ENCODE assay signal across 23 cellular contexts in the genomic region with DNA sequence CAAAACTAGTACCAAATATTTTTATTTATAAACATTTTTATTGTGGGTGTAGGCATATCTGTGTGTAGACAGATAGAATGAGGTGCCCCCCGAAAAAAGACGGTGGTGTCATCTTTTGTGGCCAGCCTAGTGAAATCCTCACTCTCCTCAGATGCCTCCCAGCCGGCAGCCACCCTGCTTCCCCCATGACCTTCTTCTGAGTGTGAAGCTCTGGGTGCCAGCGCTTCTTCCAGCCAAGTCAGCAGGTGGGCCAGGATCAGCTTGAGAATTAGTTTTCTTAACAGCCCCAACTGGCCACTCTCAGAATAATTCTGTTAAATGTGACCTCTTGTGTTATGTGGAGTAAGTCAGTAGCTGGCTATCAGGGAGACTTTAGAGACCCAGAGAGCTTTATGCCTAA.
A peak's percentile ranks its signal among the peaks of the same experiment; 100 is the strongest.
DNase-seq lines count a peak whose midpoint lies in the region; ATAC-seq and TF ChIP-seq lines count a peak whose summit lies in the region.
"Had no signal": no experiment of that assay in that cellular context is flagged by ENCODE, and none has a peak within 500 bp of the region (broad histone marks: within the 10 kb centered on the region; RNA-seq: fewer than 3 reads in every experiment).

No MANE protein-coding gene starts in this region.

- TF ChIP-seq CTCF in WERI-Rb-1 (IDR thresholded peaks at IDR 0.05; ENCODE audit: low read depth, low read length) = no peak
- TF ChIP-seq CTCF in osteocyte (IDR thresholded peaks at IDR 0.05) = no peak

- intact Hi-C loops in left cardiac atrium (cut with DNase I) = loop anchor here in 1 of 2 donors (10.0 kb wide), 1 partner anchor 232 kb away; a partner anchor contains a TSS

- no peak overlapping the region for H2AFZ ChIP-seq in GM23248

- H3K27ac Mint-ChIP-seq in osteocyte (ENCODE audit: unreplicated experiment) = peak overlapping the region; percentile 55
- H3K27ac Mint-ChIP-seq: activated T-helper 17 cell treated with anti-CD3 and anti-CD28 coated beads, Interleukin-2, amount 50 U/mL, for 72 hours; CD8-positive, alpha-beta T cell; T-helper 17 cell had no signal

- peaks cover 51% of the 10 kb centered on the region for H3K4me1 Mint-ChIP-seq in osteocyte (ENCODE audit: unreplicated experiment)
- H3K4me1 Mint-ChIP-seq: activated T-helper 17 cell treated with anti-CD3 and anti-CD28 coated beads, Interleukin-2, amount 50 U/mL, for 72 hours; central memory CD8-positive, alpha-beta T cell had no signal

- no peaks in the 10 kb centered on the region for H3K9me2 ChIP-seq in GM23248 (ENCODE audit: insufficient read depth)

- no peak overlapping the region for H3K4me3 Mint-ChIP-seq in osteocyte (ENCODE audit: unreplicated experiment)
- H3K4me3 Mint-ChIP-seq: activated T-helper 17 cell treated with anti-CD3 and anti-CD28 coated beads, Interleukin-2, amount 50 U/mL, for 72 hours; CD8-positive, alpha-beta T cell; central memory CD8-positive, alpha-beta T cell; T-helper 17 cell had no signal

- H3K4me2 ChIP-seq in GM23248 (ENCODE audit: unreplicated experiment) = no peak overlapping the region

- H3K79me2 ChIP-seq in GM23248 (ENCODE audit: insufficient read depth) = no peaks in the 10 kb centered on the region

- H3K9ac ChIP-seq in stomach smooth muscle (ENCODE audit: low read length in 2 of 2) = no peak overlapping the region
- H3K9ac ChIP-seq in GM23248 = no peak overlapping the region

- H3K27ac ChIP-seq in WERI-Rb-1 = no peak overlapping the region
- peak overlapping the region; percentile 79 for H3K27ac ChIP-seq in stomach smooth muscle (ENCODE audit: low read length)
- H3K27ac ChIP-seq in GM23248 = no peak overlapping the region
- H3K27ac ChIP-seq: left lung, neutrophil, SK-N-MC had no signal

- no peaks in the 10 kb centered on the region for H3K36me3 ChIP-seq in WERI-Rb-1
- H3K36me3 ChIP-seq in stomach smooth muscle (ENCODE audit: control insufficient read depth in 2 of 2, insufficient read depth in 2 of 2, low read length in 2 of 2) = no peaks in the 10 kb centered on the region
- H3K36me3 ChIP-seq in GM23248 (ENCODE audit: low read depth) = no peaks in the 10 kb centered on the region
- H3K36me3 ChIP-seq: left lung, neutrophil had no signal

- peaks cover 22% of the 10 kb centered on the region for H3K4me1 ChIP-seq in stomach smooth muscle (ENCODE audit: control insufficient read depth, insufficient read depth, low read length)
- H3K4me1 ChIP-seq in GM23248 (ENCODE audit: insufficient read depth) = peaks cover 36% of the 10 kb centered on the region

- H3K9me3 ChIP-seq in WERI-Rb-1 (ENCODE audit: severe bottlenecking) = no peaks in the 10 kb centered on the region
- H3K9me3 ChIP-seq in stomach smooth muscle (ENCODE audit: control insufficient read depth in 2 of 2, low read length in 2 of 2) = no peaks in the 10 kb centered on the region
- H3K9me3 ChIP-seq in GM23248 (ENCODE audit: low read depth) = no peaks in the 10 kb centered on the region
- H3K9me3 ChIP-seq: left lung, neutrophil, testis had no signal

- peaks cover 18% of the 10 kb centered on the region; the same call in 1 of the 2 replicates for H3F3A ChIP-seq in GM23248 (ENCODE audit: insufficient read depth)

- DNase-seq in WERI-Rb-1 (peak; percentile 78), left cardiac atrium (peak; percentile 29), osteocyte (ENCODE audit: extremely low spot score, unreplicated experiment) (no peak), NCI-H128 (lab: John Stamatoyannopoulos, UW; ENCODE audit: unreplicated experiment) (no peak), GM23248 (no peak), D341Med (ENCODE audit: low spot score) (no peak)
- DNase-seq: activated CD4-positive, alpha-beta T cell treated with anti-CD3 and anti-CD28 coated beads, Interleukin-2, amount 50 U/mL, for 1 hour; aorta; CD8-positive, alpha-beta T cell; DMS79 treated with DMSO at 0.1 percent for 48 hours; dorsolateral prefrontal cortex; left lung; NCI-H1436 treated with DMSO at 0.1 percent for 48 hours; NCI-H2171 treated with DMSO at 0.1 percent for 48 hours; NCI-H524 treated with DMSO at 0.1 percent for 48 hours; T-helper 17 cell; testis had no signal

- no peak overlapping the region for H3K4me3 ChIP-seq in WERI-Rb-1 (ENCODE audit: low read depth, low read length)
- no peak overlapping the region for H3K4me3 ChIP-seq in stomach smooth muscle (ENCODE audit: low read length in 2 of 2)
- no peak overlapping the region for H3K4me3 ChIP-seq in GM23248
- H3K4me3 ChIP-seq: dorsolateral prefrontal cortex, left lung, SK-N-MC, testis had no signal

- ATAC-seq in left cardiac atrium = no peak
- ATAC-seq: activated naive CD4-positive, alpha-beta T cell treated with anti-CD3 and anti-CD28 coated beads, Interleukin-2, amount 50 U/mL, for 72 hours; activated T-helper 17 cell treated with anti-CD3 and anti-CD28 coated beads, Interleukin-2, amount 50 U/mL, for 72 hours; CD8-positive, alpha-beta T cell; left lung; T-helper 17 cell had no signal

- H3K9me3 Mint-ChIP-seq in osteocyte (ENCODE audit: unreplicated experiment) = no peaks in the 10 kb centered on the region
- H3K9me3 Mint-ChIP-seq: activated naive CD4-positive, alpha-beta T cell treated with anti-CD3 and anti-CD28 coated beads, Interleukin-2, amount 50 U/mL, for 72 hours; activated T-helper 17 cell treated with anti-CD3 and anti-CD28 coated beads, Interleukin-2, amount 50 U/mL, for 72 hours; CD8-positive, alpha-beta T cell; central memory CD8-positive, alpha-beta T cell had no signal

- H3K36me3 Mint-ChIP-seq in osteocyte (ENCODE audit: unreplicated experiment) = no peaks in the 10 kb centered on the region

- H3K27me3 ChIP-seq in WERI-Rb-1 (ENCODE audit: insufficient read depth, low read depth, severe bottlenecking) = no peaks in the 10 kb centered on the region
- H3K27me3 ChIP-seq in stomach smooth muscle (ENCODE audit: control insufficient read depth in 1 of 2, insufficient read depth in 2 of 2, low read length in 2 of 2) = no peaks in the 10 kb centered on the region
- H3K27me3 ChIP-seq in GM23248 (replicated peaks; ENCODE audit: insufficient read depth) = no peaks in the 10 kb centered on the region
- H3K27me3 ChIP-seq: dorsolateral prefrontal cortex, left lung, neutrophil, testis had no signal

- no peaks in the 10 kb centered on the region for H4K20me1 ChIP-seq in GM23248 (ENCODE audit: insufficient read depth)

- H3K27me3 Mint-ChIP-seq in osteocyte (ENCODE audit: unreplicated experiment) = no peaks in the 10 kb centered on the region
- H3K27me3 Mint-ChIP-seq: activated T-helper 17 cell treated with anti-CD3 and anti-CD28 coated beads, Interleukin-2, amount 50 U/mL, for 72 hours; central memory CD8-positive, alpha-beta T cell; T-helper 17 cell had no signal

- in situ Hi-C loops in GM23248 (cut with MboI) = no loop called here

- WGBS in GM23248 (ENCODE audit: low coverage in 1 of 2, low lambda C conversion rate in 2 of 2, missing lambda C conversion rate in 2 of 2), 2 experiments = 80 to 83% methylated on average over 4 of the region's 4 CpGs

Comparison
In these comparisons a context has a peak if more than half of its experiments do, and no peak if none do; other contexts are left out.
1. DNase-seq: peak in WERI-Rb-1 (single experiment) and left cardiac atrium (single experiment); none in osteocyte (single experiment), NCI-H128 (single experiment), GM23248 (single experiment) and D341Med (single experiment).